ENCODE assay signal across 9 cellular contexts in the genomic region with DNA sequence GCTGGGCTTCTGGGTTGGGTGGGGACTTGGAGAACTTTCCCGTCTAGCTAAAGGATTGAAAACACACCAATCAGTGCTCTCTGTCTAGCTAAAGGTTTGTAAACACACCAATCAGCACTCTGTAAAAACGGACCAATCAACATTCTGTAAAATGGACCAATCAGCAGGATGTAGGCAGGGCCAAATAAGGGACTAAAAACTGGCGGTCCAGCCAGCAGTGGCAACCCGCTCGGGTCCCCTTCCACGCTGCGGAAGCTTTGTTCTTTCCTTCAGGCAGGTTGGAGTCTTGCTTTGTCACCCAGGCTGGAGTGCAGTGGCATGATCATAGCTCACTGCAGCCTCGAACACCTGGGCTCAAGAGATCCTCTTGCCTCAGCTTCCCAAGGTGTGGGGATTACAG. TPM values are rescaled to one million over a fixed set of nuclear protein-coding genes. Genes with fewer than 3 reads are reported as not detected.
A peak's percentile ranks its signal among the peaks of the same experiment; 100 is the strongest.
DNase-seq lines count a peak whose midpoint lies in the region; FAIRE-seq and TF ChIP-seq lines count a peak whose summit lies in the region.
"Not testable (repeated sequence)": the region's sequence is repeated elsewhere in the genome, so short reads cannot be mapped to it uniquely, and the experiment has no call there.
"Had no signal": no experiment of that assay in that cellular context is flagged by ENCODE, and none has a peak within 500 bp of the region (broad histone marks: within the 10 kb centered on the region; RNA-seq: fewer than 3 reads in every experiment).

No MANE protein-coding gene starts in this region.

- H3K9me3 ChIP-seq in CD8-positive, alpha-beta memory T cell (ENCODE audit: low read length); keratinocyte (ENCODE audit: control insufficient read depth, low read depth, low read length); testis: not testable (repeated sequence)

- dilution Hi-C loops in keratinocyte (cut with MboI; ENCODE audit: extremely low pct_ligation_motif_present, low sequenced_read_pairs): not testable (repeated sequence)

- POLR2A ChIA-PET in CD8-positive, alpha-beta memory T cell (lab: Charles Lee): interaction anchor here (0.7 to 2.4 kb wide), 2 partner anchors 58 to 305 kb away, joined by 9 to 23 read pairs; no protein-coding TSS in a partner anchor

- H3K9ac ChIP-seq in keratinocyte (ENCODE audit: control insufficient read depth, extremely low read depth, insufficient read depth, low read length): not testable (repeated sequence)

- not testable (repeated sequence) for H3K4me3 ChIP-seq in CD8-positive, alpha-beta memory T cell (ENCODE audit: low read length); keratinocyte (ENCODE audit: control insufficient read depth in 2 of 3, extremely low read depth in 1 of 3, insufficient read depth in 2 of 3, low read depth in 1 of 3, low read length in 3 of 3)
- peak overlapping the region; percentile 88; the same call in 1 of the 2 replicates for H3K4me3 ChIP-seq in LNCaP clone FGC (ENCODE audit: low read depth, low read length)
- H3K4me3 ChIP-seq in testis: peak overlapping the region; percentile 95 to 99

- FAIRE-seq in keratinocyte (lab: Jason Lieb, UNC): not testable (repeated sequence)

- CTCF ChIA-PET in CD8-positive, alpha-beta memory T cell (lab: Charles Lee): interaction anchor here (0.7 to 1.5 kb wide), 2 partner anchors 9 to 59 kb away, joined by 3 to 4 read pairs; no protein-coding TSS in a partner anchor

- intact Hi-C loops in activated T-helper 1 cell treated with anti-CD3 and anti-CD28 coated beads, Interleukin-12 subunit alpha, Interleukin-12 subunit beta, Interleukin-2, Interleukin-4 antibody, amounts not matched to agents 30 ng/mL and 10 ng/mL and 1 ng/mL, durations not matched to agents 14 hours and 24 hours and 36 hours (cut with micrococcal nuclease): loop anchor here (2.0 to 5.0 kb wide), 4 partner anchors 501 to 1066 kb away; partner anchors contain the start of genes FITM2, OSER1 and SERINC3
- intact Hi-C loops in testis (cut with DNase I; ENCODE audit: low total_unique reads): not testable (repeated sequence)

- WGBS in testis, 2 donors: 66 to 80% methylated on average over 6 to 8 of the region's 8 CpGs

- not testable (repeated sequence) for H4K20me1 ChIP-seq in keratinocyte (ENCODE audit: control insufficient read depth, extremely low read depth, insufficient read depth, low read length)

- peaks cover 25% of the 10 kb centered on the region for H3K4me1 ChIP-seq in CD8-positive, alpha-beta memory T cell (ENCODE audit: insufficient read depth, low read length)
- H3K4me1 ChIP-seq in keratinocyte (ENCODE audit: control insufficient read depth, extremely low read depth, insufficient read depth, low read length) (peaks cover 13% of the 10 kb centered on the region), testis (peaks cover 11% of the 10 kb centered on the region)

- peak overlapping the region; percentile 99 for H3K4me2 ChIP-seq in keratinocyte (ENCODE audit: control insufficient read depth, extremely low read depth, insufficient read depth, low read depth, low read length)

- not testable (repeated sequence) for H3K27ac ChIP-seq in CD8-positive, alpha-beta memory T cell (ENCODE audit: low read depth, low read length); keratinocyte (ENCODE audit: control insufficient read depth, insufficient read depth, low read length); testis

- not testable (repeated sequence) for H3K9me1 ChIP-seq in keratinocyte (ENCODE audit: control insufficient read depth, extremely low read depth, insufficient read depth, low read length)

- peaks cover 15 to 36% (median 15%) of the 10 kb centered on the region in 3 donors for H3K36me3 Mint-ChIP-seq in CD8-positive, alpha-beta memory T cell
- H3K36me3 Mint-ChIP-seq in T-helper 1 cell treated with Interleukin-12 subunit alpha and Interleukin-12 subunit beta and Interleukin-4 antibody, amounts not matched to agents 30 μg/mL and 1 μg/mL, for 36 hours (ENCODE audit: low read depth): peaks cover 22% of the 10 kb centered on the region
- H3K36me3 Mint-ChIP-seq in activated T-helper 1 cell treated with anti-CD3 and anti-CD28 coated beads, Interleukin-12 subunit alpha, Interleukin-12 subunit beta, Interleukin-2, Interleukin-4 antibody, amounts not matched to agents 30 ng/mL and 10 ng/mL and 1 ng/mL, durations not matched to agents 14 hours and 24 hours and 36 hours (ENCODE audit: low read depth): peaks cover 22% of the 10 kb centered on the region
- H3K36me3 Mint-ChIP-seq in chondrocyte (ENCODE audit: low read depth): peaks cover 20% of the 10 kb centered on the region
- peaks cover 24% of the 10 kb centered on the region for H3K36me3 Mint-ChIP-seq in neural crest cell (ENCODE audit: low read depth)

- TF ChIP-seq POLR2A in testis (IDR thresholded peaks at IDR 0.05): not testable (repeated sequence)

- H3K27me3 Mint-ChIP-seq in CD8-positive, alpha-beta memory T cell: peaks cover 17 to 25% of the 10 kb centered on the region in 2 donors
- peaks cover 15% of the 10 kb centered on the region for H3K27me3 Mint-ChIP-seq in T-helper 1 cell treated with Interleukin-12 subunit alpha and Interleukin-12 subunit beta and Interleukin-4 antibody, amounts not matched to agents 30 μg/mL and 1 μg/mL, for 36 hours (ENCODE audit: low read depth)
- H3K27me3 Mint-ChIP-seq in activated T-helper 1 cell treated with anti-CD3 and anti-CD28 coated beads, Interleukin-12 subunit alpha, Interleukin-12 subunit beta, Interleukin-2, Interleukin-4 antibody, amounts not matched to agents 30 ng/mL and 10 ng/mL and 1 ng/mL, durations not matched to agents 14 hours and 24 hours and 36 hours (ENCODE audit: insufficient read depth): peaks cover 22% of the 10 kb centered on the region
- H3K27me3 Mint-ChIP-seq in chondrocyte (ENCODE audit: low read depth): not testable (repeated sequence)
- H3K27me3 Mint-ChIP-seq in neural crest cell (ENCODE audit: low read depth): peaks cover 18% of the 10 kb centered on the region

- not testable (repeated sequence) for TF ChIP-seq CTCF in LNCaP clone FGC (IDR thresholded peaks at IDR 0.05; ENCODE audit: control insufficient read depth, extremely low read depth, insufficient read depth); chondrocyte (IDR thresholded peaks at IDR 0.05); keratinocyte (optimal IDR thresholded peaks at IDR 0.05 in 1 of 3, IDR thresholded peaks at IDR 0.05 in 1 of 3, conservative IDR thresholded peaks at IDR 0.05 in 1 of 3; ENCODE audit: extremely low read depth in 1 of 3, insufficient read depth in 2 of 3, low read length in 3 of 3); neural crest cell (conservative IDR thresholded peaks at IDR 0.05); testis (IDR thresholded peaks at IDR 0.05)

- H2AFZ ChIP-seq in keratinocyte (ENCODE audit: control insufficient read depth, low read length): peak overlapping the region; percentile 99

- peak overlapping the region; percentile 48 to 98 (median 94) for H3K4me3 Mint-ChIP-seq in CD8-positive, alpha-beta memory T cell
- H3K4me3 Mint-ChIP-seq in T-helper 1 cell treated with Interleukin-12 subunit alpha and Interleukin-12 subunit beta and Interleukin-4 antibody, amounts not matched to agents 30 μg/mL and 1 μg/mL, for 36 hours: peak overlapping the region; percentile 87
- peak overlapping the region; percentile 88 for H3K4me3 Mint-ChIP-seq in activated T-helper 1 cell treated with anti-CD3 and anti-CD28 coated beads, Interleukin-12 subunit alpha, Interleukin-12 subunit beta, Interleukin-2, Interleukin-4 antibody, amounts not matched to agents 30 ng/mL and 10 ng/mL and 1 ng/mL, durations not matched to agents 14 hours and 24 hours and 36 hours
- H3K4me3 Mint-ChIP-seq in chondrocyte (ENCODE audit: unreplicated experiment): peak overlapping the region; percentile 80
- H3K4me3 Mint-ChIP-seq in neural crest cell: peak overlapping the region; percentile 94

- H3K4me1 Mint-ChIP-seq in CD8-positive, alpha-beta memory T cell: peaks cover 22 to 34% (median 31%) of the 10 kb centered on the region in 3 donors
- peaks cover 20% of the 10 kb centered on the region for H3K4me1 Mint-ChIP-seq in T-helper 1 cell treated with Interleukin-12 subunit alpha and Interleukin-12 subunit beta and Interleukin-4 antibody, amounts not matched to agents 30 μg/mL and 1 μg/mL, for 36 hours (ENCODE audit: low read depth)
- H3K4me1 Mint-ChIP-seq in activated T-helper 1 cell treated with anti-CD3 and anti-CD28 coated beads, Interleukin-12 subunit alpha, Interleukin-12 subunit beta, Interleukin-2, Interleukin-4 antibody, amounts not matched to agents 30 ng/mL and 10 ng/mL and 1 ng/mL, durations not matched to agents 14 hours and 24 hours and 36 hours (ENCODE audit: low read depth): peaks cover 28% of the 10 kb centered on the region
- H3K4me1 Mint-ChIP-seq in chondrocyte (ENCODE audit: low read depth) (peaks cover 33% of the 10 kb centered on the region), neural crest cell (peaks cover 36% of the 10 kb centered on the region)

- DNase-seq in CD8-positive, alpha-beta memory T cell; LNCaP clone FGC (ENCODE audit: low read depth); activated T-helper 1 cell treated with anti-CD3 and anti-CD28 coated beads, Interleukin-12 subunit alpha, Interleukin-12 subunit beta, Interleukin-2, Interleukin-4 antibody, amounts not matched to agents 30 ng/mL and 10 ng/mL and 1 ng/mL, durations not matched to agents 14 hours and 24 hours and 36 hours (ENCODE audit: low spot score); chondrocyte (ENCODE audit: low spot score); keratinocyte (ENCODE audit: low read depth, low spot score); neural crest cell (ENCODE audit: low read depth, low spot score); testis: not testable (repeated sequence)

- not testable (repeated sequence) for H3K27me3 ChIP-seq in CD8-positive, alpha-beta memory T cell (ENCODE audit: insufficient read depth, low read length, poor library complexity, severe bottlenecking); keratinocyte (ENCODE audit: control insufficient read depth, extremely low read depth, insufficient read depth, low read length); testis

- peaks cover 22% of the 10 kb centered on the region for H3K36me3 ChIP-seq in CD8-positive, alpha-beta memory T cell (ENCODE audit: insufficient read depth, low read length)
- peaks cover 12 to 22% of the 10 kb centered on the region in 2 experiments for H3K36me3 ChIP-seq in keratinocyte (ENCODE audit: control insufficient read depth in 2 of 2, extremely low read depth in 1 of 2, insufficient read depth in 2 of 2, low read length in 2 of 2)
- H3K36me3 ChIP-seq in testis (ENCODE audit: low read depth, missing control alignments): not testable (repeated sequence)

- H3K79me2 ChIP-seq in keratinocyte (ENCODE audit: control insufficient read depth, insufficient read depth, low read length): peaks cover 33% of the 10 kb centered on the region

- H3K27ac Mint-ChIP-seq in CD8-positive, alpha-beta memory T cell: peak overlapping the region in 2 of 8 donors; percentile 93 to 99
- H3K27ac Mint-ChIP-seq in T-helper 1 cell treated with Interleukin-12 subunit alpha and Interleukin-12 subunit beta and Interleukin-4 antibody, amounts not matched to agents 30 μg/mL and 1 μg/mL, for 36 hours; activated T-helper 1 cell treated with anti-CD3 and anti-CD28 coated beads, Interleukin-12 subunit alpha, Interleukin-12 subunit beta, Interleukin-2, Interleukin-4 antibody, amounts not matched to agents 30 ng/mL and 10 ng/mL and 1 ng/mL, durations not matched to agents 14 hours and 24 hours and 36 hours; chondrocyte (ENCODE audit: unreplicated experiment); neural crest cell (ENCODE audit: unreplicated experiment): not testable (repeated sequence)

- not testable (repeated sequence) for H3K9me3 Mint-ChIP-seq in CD8-positive, alpha-beta memory T cell; T-helper 1 cell treated with Interleukin-12 subunit alpha and Interleukin-12 subunit beta and Interleukin-4 antibody, amounts not matched to agents 30 μg/mL and 1 μg/mL, for 36 hours; activated T-helper 1 cell treated with anti-CD3 and anti-CD28 coated beads, Interleukin-12 subunit alpha, Interleukin-12 subunit beta, Interleukin-2, Interleukin-4 antibody, amounts not matched to agents 30 ng/mL and 10 ng/mL and 1 ng/mL, durations not matched to agents 14 hours and 24 hours and 36 hours; chondrocyte (ENCODE audit: low read depth); neural crest cell

RNA-seq across cellular contexts. Expression of gene SRSF6, which starts 1.4 kb away (rescaled TPM):
- 100 to 1,000 TPM; 203 to 207 TPM for total RNA-seq in CD8-positive, alpha-beta memory T cell
- polyA plus RNA-seq in CD8-positive, alpha-beta memory T cell: 40.3 TPM
- 207 and 219 TPM in 2 replicates for total RNA-seq in activated T-helper 1 cell treated with anti-CD3 and anti-CD28 coated beads, Interleukin-12 subunit alpha, Interleukin-12 subunit beta, Interleukin-2, Interleukin-4 antibody, amounts not matched to agents 30 ng/mL and 10 ng/mL and 1 ng/mL, durations not matched to agents 14 hours and 24 hours and 36 hours
- total RNA-seq in chondrocyte (136 to 143 TPM (median 139 TPM) in 3 replicates), neural crest cell (278 and 284 TPM in 2 replicates), testis (100 to 1,000 TPM in 1 of 2 donors, 10 to 100 TPM in 1; 90.4 to 127 TPM)
- polyA plus RNA-seq in keratinocyte (90.3 to 132 TPM (median 128 TPM) in 3 replicates), testis (ENCODE audit: insufficient read depth, low read depth, low replicate concordance) (100.0 TPM)
- polyA plus RNA-seq in keratinocyte (2011; ENCODE audit: low read depth): 104 TPM
- polyA plus RNA-seq in keratinocyte (2011; cell fraction: cytosol; rRNA removed): 49.6 and 68.9 TPM in 2 replicates
- 243 and 273 TPM in 2 replicates for polyA plus RNA-seq in keratinocyte (2011; cell fraction: nucleus; rRNA removed)
- 50.7 and 90.4 TPM in 2 replicates for polyA plus RNA-seq in keratinocyte (2012; ENCODE audit: low replicate concordance)
- polyA minus RNA-seq in keratinocyte: 19.2 to 125 TPM (median 56.7 TPM) in 3 replicates
- polyA minus RNA-seq in keratinocyte (2011; cell fraction: cytosol; rRNA and poly(A)+ RNA removed): 47.2 TPM
- 47.0 and 88.0 TPM in 2 replicates for polyA minus RNA-seq in keratinocyte (2011; cell fraction: nucleus; rRNA and poly(A)+ RNA removed)

RNA-seq across cellular contexts. Expression of gene L3MBTL1, which starts 51.2 kb away (rescaled TPM):
- total RNA-seq in CD8-positive, alpha-beta memory T cell: 1 to 10 TPM; 4.6 to 5.2 TPM
- 1.8 TPM for polyA plus RNA-seq in CD8-positive, alpha-beta memory T cell
- total RNA-seq in activated T-helper 1 cell treated with anti-CD3 and anti-CD28 coated beads, Interleukin-12 subunit alpha, Interleukin-12 subunit beta, Interleukin-2, Interleukin-4 antibody, amounts not matched to agents 30 ng/mL and 10 ng/mL and 1 ng/mL, durations not matched to agents 14 hours and 24 hours and 36 hours: 8.7 and 8.9 TPM in 2 replicates
- total RNA-seq in chondrocyte (11.2 to 17.0 TPM (median 11.6 TPM) in 3 replicates), neural crest cell (20.3 and 22.4 TPM in 2 replicates), testis (10 to 100 TPM; 64.5 to 68.1 TPM)
- polyA plus RNA-seq in keratinocyte (3.1 to 7.7 TPM (median 5.0 TPM) in 3 replicates), testis (ENCODE audit: insufficient read depth, low read depth, low replicate concordance) (16.9 TPM)
- polyA plus RNA-seq in keratinocyte (2011; ENCODE audit: low read depth): 2.1 TPM
- polyA plus RNA-seq in keratinocyte (2011; cell fraction: cytosol; rRNA removed): 1.2 and 1.8 TPM in 2 replicates
- polyA plus RNA-seq in keratinocyte (2011; cell fraction: nucleus; rRNA removed): 35.7 and 49.9 TPM in 2 replicates
- polyA plus RNA-seq in keratinocyte (2012; ENCODE audit: low replicate concordance): 2.0 and 3.9 TPM in 2 replicates
- polyA minus RNA-seq in keratinocyte: 3.7 to 9.5 TPM (median 7.4 TPM) in 3 replicates
- 0.96 TPM for polyA minus RNA-seq in keratinocyte (2011; cell fraction: cytosol; rRNA and poly(A)+ RNA removed)
- polyA minus RNA-seq in keratinocyte (2011; cell fraction: nucleus; rRNA and poly(A)+ RNA removed): 9.9 and 17.5 TPM in 2 replicates
- total RNA-seq: HT1080 had no signal
